Comparison of ENCODE assay signal across 1 cellular context in the genomic region with DNA sequence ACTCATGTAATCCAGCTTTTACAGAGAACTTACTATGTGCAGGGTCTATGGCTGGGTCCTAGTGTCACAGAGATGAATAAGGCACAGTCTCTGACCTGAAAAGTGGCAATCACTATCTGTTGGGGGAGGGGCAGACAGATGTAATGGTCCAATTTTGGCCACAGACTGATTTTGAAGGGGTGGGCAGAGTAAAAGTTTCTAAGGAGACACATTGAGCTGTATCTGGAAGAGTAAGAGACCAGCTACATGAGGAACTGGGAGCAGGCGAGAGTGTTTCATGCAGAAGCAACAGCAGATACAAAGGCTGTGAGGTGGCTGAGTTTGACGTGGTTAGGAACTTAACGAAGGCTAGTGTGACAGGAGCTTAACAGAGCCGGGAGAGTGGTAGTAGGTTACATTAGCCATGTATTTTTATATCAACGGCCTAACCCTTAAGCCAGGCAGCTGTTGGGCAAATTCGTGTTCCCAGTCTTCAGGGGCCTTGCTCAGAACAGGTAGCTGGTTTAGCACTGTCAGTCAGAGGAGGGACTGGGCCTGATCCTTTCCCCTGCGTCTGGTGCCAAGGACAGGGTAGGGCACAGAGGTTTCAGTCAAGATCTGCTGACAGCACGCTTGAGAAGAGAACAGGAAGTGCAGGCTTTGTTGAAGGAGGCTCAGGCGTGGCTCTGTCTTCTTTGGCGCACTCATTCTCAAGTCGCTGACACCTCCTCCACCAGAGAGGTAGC.
TF ChIP-seq lines count a peak whose summit lies in the region.

No MANE protein-coding gene starts in this region.

TF ChIP-seq in H1, 55 proteins besides CTCF, POLR2A, EP300 and RAD21:
- TF ChIP-seq POU5F1 (IDR thresholded peaks at IDR 0.05; ENCODE audit: low read depth, low read length): no peak
